ENCODE assay signal across 16 cellular contexts in genomic region chr13:34256236-34256635, GRCh38.
"Had no signal": no experiment of that assay in that cellular context is flagged by ENCODE, and none has a peak within 500 bp of the region (broad histone marks: within the 10 kb centered on the region; RNA-seq: fewer than 3 reads in every experiment).

No MANE protein-coding gene starts in this region.

- H3K27ac Mint-ChIP-seq: activated CD4-positive, alpha-beta memory T cell treated with anti-CD3 and anti-CD28 coated beads, Interleukin-2, amount 10 ng/mL, durations not matched to agents 7 days and 5 days; activated naive CD4-positive, alpha-beta T cell treated with anti-CD3 and anti-CD28 coated beads, Interleukin-2, amount 50 U/mL, for 24 hours; activated T-cell treated with anti-CD3 and anti-CD28 coated beads, Interleukin-2, amount 50 U/mL, for 24 hours; neural progenitor cell had no signal

- H3K4me3 ChIP-seq: adrenal gland, heart right ventricle, lower lobe of right lung, neural progenitor cell, pancreas, thoracic aorta had no signal

- H3K4me1 Mint-ChIP-seq: activated CD4-positive, alpha-beta memory T cell treated with anti-CD3 and anti-CD28 coated beads, Interleukin-2, amount 10 ng/mL, durations not matched to agents 7 days and 5 days; activated naive CD4-positive, alpha-beta T cell treated with anti-CD3 and anti-CD28 coated beads, Interleukin-2, amount 50 U/mL, for 24 hours; neural progenitor cell had no signal

- H3K27me3 Mint-ChIP-seq: activated CD4-positive, alpha-beta memory T cell treated with anti-CD3 and anti-CD28 coated beads, Interleukin-2, amount 10 ng/mL, durations not matched to agents 7 days and 5 days; activated naive CD4-positive, alpha-beta T cell treated with anti-CD3 and anti-CD28 coated beads, Interleukin-2, amount 50 U/mL, for 24 hours; activated T-cell treated with anti-CD3 and anti-CD28 coated beads, Interleukin-2, amount 50 U/mL, for 24 hours had no signal

- H3K4me3 Mint-ChIP-seq: activated CD4-positive, alpha-beta memory T cell treated with anti-CD3 and anti-CD28 coated beads, Interleukin-2, amount 10 ng/mL, durations not matched to agents 7 days and 5 days; activated naive CD4-positive, alpha-beta T cell treated with anti-CD3 and anti-CD28 coated beads, Interleukin-2, amount 50 U/mL, for 24 hours; activated T-cell treated with anti-CD3 and anti-CD28 coated beads, Interleukin-2, amount 50 U/mL, for 24 hours; neural progenitor cell had no signal

- H3K36me3 Mint-ChIP-seq: activated naive CD4-positive, alpha-beta T cell treated with anti-CD3 and anti-CD28 coated beads, Interleukin-2, amount 50 U/mL, for 24 hours; neural progenitor cell had no signal

- DNase-seq: activated CD4-positive, alpha-beta memory T cell treated with anti-CD3 and anti-CD28 coated beads, Interleukin-2, amount 10 ng/mL, durations not matched to agents 7 days and 5 days; activated effector memory CD4-positive, alpha-beta T cell treated with anti-CD3 and anti-CD28 coated beads, Interleukin-2, amount 50 U/mL, for 16 hours; activated T-cell treated with anti-CD3 and anti-CD28 coated beads, Interleukin-2, amount 50 U/mL, for 24 hours; adrenal gland; dermis blood vessel endothelial cell; foreskin melanocyte; heart right ventricle; left cardiac atrium; lower lobe of right lung; midbrain; pancreas; stimulated activated CD4-positive, alpha-beta T cell treated with anti-CD3 and anti-CD28 coated beads, Interleukin-1b, Interleukin-23, amount 100 ng/mL, for 48 hours; T1000 had no signal
